In the genomic region with DNA sequence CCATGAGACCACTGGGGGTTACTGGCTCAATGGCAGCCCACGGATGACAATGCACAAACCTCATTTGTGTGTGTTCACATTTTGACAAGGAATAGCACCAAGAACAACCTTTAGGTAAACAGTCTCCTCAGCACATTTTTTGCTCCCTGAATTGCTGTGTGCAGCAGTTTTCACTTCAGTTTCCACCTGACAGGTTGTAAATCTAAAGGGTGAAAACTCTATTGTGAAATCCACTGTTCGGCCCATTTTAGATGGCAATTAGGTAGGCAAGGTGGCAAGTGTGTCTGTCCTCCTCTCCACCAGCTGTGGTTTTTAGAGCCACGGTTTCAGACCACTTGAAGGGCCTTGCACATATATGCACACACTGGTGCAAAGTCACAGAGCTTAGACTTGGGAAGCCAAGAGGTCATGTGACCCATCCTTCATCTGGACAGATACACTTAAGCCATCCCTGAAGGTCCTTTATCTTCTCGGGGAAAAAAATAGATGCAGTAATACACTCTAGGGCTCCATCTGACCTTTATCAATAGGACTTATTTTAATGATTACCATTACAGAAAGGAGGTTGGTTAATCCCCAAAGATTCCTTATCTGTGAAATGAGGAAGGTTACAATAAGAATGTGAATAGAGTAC, we compare ENCODE assay signal across 24 cellular contexts. TPM values are rescaled to one million over a fixed set of nuclear protein-coding genes. Genes with fewer than 3 reads are reported as not detected.
A peak's percentile ranks its signal among the peaks of the same experiment; 100 is the strongest.
DNase-seq lines count a peak whose midpoint lies in the region; ATAC-seq, FAIRE-seq and TF ChIP-seq lines count a peak whose summit lies in the region.
"Had no signal": no experiment of that assay in that cellular context is flagged by ENCODE, and none has a peak within 500 bp of the region (broad histone marks: within the 10 kb centered on the region; RNA-seq: fewer than 3 reads in every experiment).

No MANE protein-coding gene starts in this region.

- H3K79me2 ChIP-seq in MM.1S (ENCODE audit: low read length), result no peaks in the 10 kb centered on the region
- no peaks in the 10 kb centered on the region for H3K79me2 ChIP-seq in HepG2 (ENCODE audit: insufficient read depth, low read length)

- H3K4me3 ChIP-seq in MM.1S (ENCODE audit: low read length) (no peak overlapping the region), HepG2 (replicated peaks in 1 of 3; ENCODE audit: insufficient read depth in 1 of 3, low read depth in 2 of 3, low read length in 3 of 3) (no peak overlapping the region)
- H3K4me3 ChIP-seq: Peyer's patch had no signal

- H3K4me1 Mint-ChIP-seq in stimulated activated naive B cell treated with anti-CD40 and anti-IgM and Interleukin-4, amounts not matched to agents 10 μg/mL and 1 μg/mL and 100 μg/mL, for 72 hours, result peaks cover 0 to 17% of the 10 kb centered on the region in 2 donors
- H3K4me1 Mint-ChIP-seq: CD8-positive, alpha-beta memory T cell had no signal

- POLR2A ChIA-PET in HepG2 (lab: Yijun Ruan, JAX), result interaction anchor here (1.6 to 7.0 kb wide), 3 partner anchors 10 to 30 kb away, joined by 4 to 92 read pairs (median 30); partner anchors contain the start of genes AMDHD1, CCDC38 and HAL

- 94% methylated on average over 2 of the region's 4 CpGs for WGBS in HepG2 (ENCODE audit: low lambda C conversion rate)

- BruUV-seq in HepG2 (replicated peaks; lab: Mats Ljungman, UMichigan), result no TSS peak

- no peak overlapping the region for H3K4me3 Mint-ChIP-seq in stimulated activated naive B cell treated with anti-CD40 and anti-IgM and Interleukin-4, amounts not matched to agents 10 μg/mL and 1 μg/mL and 100 μg/mL, for 72 hours
- H3K4me3 Mint-ChIP-seq: CD8-positive, alpha-beta memory T cell; H9 had no signal

- H3K9me3 Mint-ChIP-seq in stimulated activated naive B cell treated with anti-CD40 and anti-IgM and Interleukin-4, amounts not matched to agents 10 μg/mL and 1 μg/mL and 100 μg/mL, for 72 hours, result no peaks in the 10 kb centered on the region
- H3K9me3 Mint-ChIP-seq: CD8-positive, alpha-beta memory T cell had no signal

- TF ChIP-seq POLR2A in HepG2 (IDR thresholded peaks at IDR 0.05; ENCODE audit: insufficient read depth in 1 of 2, low read depth in 2 of 2, low read length in 2 of 2), result no peak

- H3K27me3 ChIP-seq in MM.1S (replicated peaks; ENCODE audit: insufficient read depth, low read length), result no peaks in the 10 kb centered on the region
- no peaks in the 10 kb centered on the region for H3K27me3 ChIP-seq in HepG2 (ENCODE audit: control insufficient read depth in 1 of 2, insufficient read depth in 2 of 2, low read length in 2 of 2)
- H3K27me3 ChIP-seq: Peyer's patch had no signal

- H3K27ac ChIP-seq in MM.1S (ENCODE audit: low read length), result peak overlapping the region; percentile 44; the same call in 1 of the 2 replicates
- H3K27ac ChIP-seq in HepG2 (ENCODE audit: extremely low read length, insufficient read depth, low read length), result no peak overlapping the region
- H3K27ac ChIP-seq: HL-60, Peyer's patch had no signal

- no peak for ATAC-seq in HepG2
- peak; percentile 23 to 25 for ATAC-seq in stimulated activated naive B cell treated with anti-CD40 and anti-IgM and Interleukin-4, amounts not matched to agents 10 μg/mL and 1 μg/mL and 100 μg/mL, for 72 hours (replicated peaks)

- TF ChIP-seq CTCF in MM.1S (IDR thresholded peaks at IDR 0.05; ENCODE audit: low read length) (no peak), HepG2 (CRISPR knock-in tag; IDR thresholded peaks at IDR 0.05) (no peak)

- no peaks in the 10 kb centered on the region for H3K27me3 Mint-ChIP-seq in stimulated activated naive B cell treated with anti-CD40 and anti-IgM and Interleukin-4, amounts not matched to agents 10 μg/mL and 1 μg/mL and 100 μg/mL, for 72 hours
- H3K27me3 Mint-ChIP-seq: CD8-positive, alpha-beta memory T cell had no signal

- H3K4me2 ChIP-seq in MM.1S (ENCODE audit: low read depth, low read length) (peak overlapping the region; percentile 25; the same call in 1 of the 2 replicates), HepG2 (ENCODE audit: low read depth, low read length) (no peak overlapping the region)
- H3K4me2 ChIP-seq: SK-N-SH had no signal

- CTCF ChIA-PET in HepG2 (lab: Yijun Ruan, JAX; ENCODE audit: low intra/inter-chr PET ratio, low total read pairs), result no interaction called here

- no peak for FAIRE-seq in HepG2 (lab: Jason Lieb, UNC)

- TF ChIP-seq EP300 in HepG2 (IDR thresholded peaks at IDR 0.05; ENCODE audit: low read depth in 2 of 2, low read length in 2 of 2) (no peak), HepG2 (CRISPR knock-in tag; IDR thresholded peaks at IDR 0.05; ENCODE audit: borderline replicate concordance) (no peak)

- no peak overlapping the region for H3K9ac ChIP-seq in MM.1S (ENCODE audit: low read length)
- no peak overlapping the region for H3K9ac ChIP-seq in HepG2 (ENCODE audit: insufficient read depth, low read depth, low read length)
- H3K9ac ChIP-seq: SK-N-SH had no signal

- H3K9me3 ChIP-seq in MM.1S (replicated peaks; ENCODE audit: insufficient read depth, low read length) (no peaks in the 10 kb centered on the region), HepG2 (ENCODE audit: low read length) (no peaks in the 10 kb centered on the region)
- H3K9me3 ChIP-seq: Peyer's patch, SK-N-SH had no signal

- H3K4me1 ChIP-seq in MM.1S (ENCODE audit: low read length) (peaks cover 21% of the 10 kb centered on the region), HepG2 (ENCODE audit: insufficient read depth, low read length) (peaks cover 69% of the 10 kb centered on the region)

- peaks cover 4 to 6% of the 10 kb centered on the region in 2 donors for H3K36me3 Mint-ChIP-seq in stimulated activated naive B cell treated with anti-CD40 and anti-IgM and Interleukin-4, amounts not matched to agents 10 μg/mL and 1 μg/mL and 100 μg/mL, for 72 hours

- DNase-seq in MM.1S, result peak; percentile 81
- DNase-seq in NOMO-1 treated with DMSO at 0.1 percent for 48 hours (lab: John Stamatoyannopoulos, UW; ENCODE audit: unreplicated experiment), result peak; percentile 65
- no peak for DNase-seq in HepG2 (ENCODE audit: low spot score)
- DNase-seq in stimulated activated naive B cell treated with anti-CD40 and anti-IgM and Interleukin-4, amounts not matched to agents 10 μg/mL and 1 μg/mL and 100 μg/mL, for 72 hours, result no peak
- no peak for DNase-seq in NAMALWA (ENCODE audit: low spot score)
- DNase-seq in NCI-H187 (lab: John Stamatoyannopoulos, UW), result no peak
- DNase-seq in NCI-H2107 treated with DMSO at 0.1 percent for 48 hours (lab: John Stamatoyannopoulos, UW; ENCODE audit: unreplicated experiment), result no peak
- DNase-seq: CD8-positive, alpha-beta memory T cell; DMS79 treated with DMSO at 0.1 percent for 48 hours; H9; KG1; NCI-H1930; NCI-H2171 treated with DMSO at 0.1 percent for 48 hours; NCI-H446 treated with DMSO at 0.1 percent for 48 hours; NCI-H748 treated with DMSO at 0.1 percent for 48 hours; Peyer's patch; Right ventricle myocardium superior; SK-N-SH; T-helper 1 cell had no signal

- H3K27ac Mint-ChIP-seq in stimulated activated naive B cell treated with anti-CD40 and anti-IgM and Interleukin-4, amounts not matched to agents 10 μg/mL and 1 μg/mL and 100 μg/mL, for 72 hours, result no peak overlapping the region

- H3K9me2 ChIP-seq in MM.1S (replicated peaks; ENCODE audit: insufficient read depth, low read length), result no peaks in the 10 kb centered on the region
- H3K9me2 ChIP-seq: SK-N-SH had no signal

- H4K20me1 ChIP-seq in MM.1S (ENCODE audit: insufficient read depth, low read length), result no peaks in the 10 kb centered on the region
- no peaks in the 10 kb centered on the region for H4K20me1 ChIP-seq in HepG2 (ENCODE audit: insufficient read depth, low read length)

- in situ Hi-C loops in HepG2 (cut with HindIII; ENCODE audit: extremely low pct_ligation_motif_present, low pct_unique_long_range_greater_than_20kb), result no loop called here

- no peak for TF ChIP-seq RAD21 in HepG2 (CRISPR knock-in tag; IDR thresholded peaks at IDR 0.05)

- peaks cover 5% of the 10 kb centered on the region for H3F3A ChIP-seq in MM.1S (ENCODE audit: insufficient read depth, low read length)

- H3K36me3 ChIP-seq in MM.1S (replicated peaks; ENCODE audit: insufficient read depth, low read length) (no peaks in the 10 kb centered on the region), HepG2 (replicated peaks in 1 of 2; ENCODE audit: control insufficient read depth in 1 of 2, insufficient read depth in 2 of 2, low read length in 2 of 2) (no peaks in the 10 kb centered on the region)
- H3K36me3 ChIP-seq: Peyer's patch had no signal

- H2AFZ ChIP-seq in MM.1S (ENCODE audit: low read length) (peak overlapping the region; percentile 17; the same call in 1 of the 2 replicates), HepG2 (ENCODE audit: low read length) (no peak overlapping the region)

- intact Hi-C loops in HepG2 (cut with micrococcal nuclease; ENCODE audit: unreplicated experiment), result no loop called here

RNA-seq across cellular contexts. Expression of gene HAL, which starts 23.2 kb away (rescaled TPM):
- total RNA-seq in HepG2 (2016; rRNA removed; fragmentation: Illumina TruSeq; extraction: Trizol), result 0.56 and 0.89 TPM in 2 replicates
- 0.10 and 0.26 TPM in 2 replicates for total RNA-seq in HepG2 (2016; cell fraction: cytosol; rRNA removed; fragmentation: Illumina TruSeq; extraction: Trizol; ENCODE audit: low read depth)
- total RNA-seq in HepG2 (2016; cell fraction: insoluble cytoplasmic fraction; rRNA removed; fragmentation: Illumina TruSeq; extraction: Trizol), result 0.58 and 1.1 TPM in 2 replicates
- 0.22 and 0.59 TPM in 2 replicates for total RNA-seq in HepG2 (2016; cell fraction: membrane; rRNA removed; fragmentation: Illumina TruSeq; extraction: Trizol)
- total RNA-seq in HepG2 (2016; cell fraction: nucleus; rRNA removed; fragmentation: Illumina TruSeq; extraction: Trizol), result 1.8 and 2.1 TPM in 2 replicates
- polyA plus RNA-seq in HepG2 (2011; rRNA removed), result 37.8 and 63.7 TPM in 2 replicates
- polyA plus RNA-seq in HepG2 (2011; cell fraction: cytosol; rRNA removed), result 17.0 and 30.5 TPM in 2 replicates
- 159 and 187 TPM in 2 replicates for polyA plus RNA-seq in HepG2 (2011; cell fraction: nucleus; rRNA removed)
- polyA plus RNA-seq in HepG2 (2012), result 38.1 and 88.4 TPM in 2 replicates
- polyA plus RNA-seq in HepG2 (2016; cell fraction: cytosol; fragmentation: Illumina TruSeq; extraction: Trizol; ENCODE audit: low read depth), result 0.11 TPM in 2 replicates
- polyA plus RNA-seq in HepG2 (2016; cell fraction: insoluble cytoplasmic fraction; fragmentation: Illumina TruSeq; extraction: Trizol; ENCODE audit: low read depth), result 0.50 and 0.67 TPM in 2 replicates
- polyA plus RNA-seq in HepG2 (2016; cell fraction: membrane; fragmentation: Illumina TruSeq; extraction: Trizol; ENCODE audit: low read depth), result 0.20 and 0.25 TPM in 2 replicates
- 1.8 and 2.3 TPM in 2 replicates for polyA plus RNA-seq in HepG2 (2016; cell fraction: nucleus; fragmentation: Illumina TruSeq; extraction: Trizol; ENCODE audit: insufficient read depth, low read depth)
- 3.5 and 84.7 TPM in 2 replicates for polyA minus RNA-seq in HepG2 (2011; rRNA and poly(A)+ RNA removed; ENCODE audit: low replicate concordance)
- polyA minus RNA-seq in HepG2 (2011; cell fraction: cytosol; rRNA and poly(A)+ RNA removed), result 24.7 and 49.8 TPM in 2 replicates
- polyA minus RNA-seq in HepG2 (2011; cell fraction: nucleus; rRNA and poly(A)+ RNA removed), result 65.0 and 124 TPM in 2 replicates
- total RNA-seq: G401, M059J had no signal
- polyA plus RNA-seq: CD8-positive, alpha-beta memory T cell had no signal

RNA-seq across cellular contexts. Expression of gene AMDHD1, which starts 29.8 kb away (rescaled TPM):
- 6.2 and 6.5 TPM in 2 replicates for total RNA-seq in HepG2 (2016; rRNA removed; fragmentation: Illumina TruSeq; extraction: Trizol)
- total RNA-seq in HepG2 (2016; cell fraction: cytosol; rRNA removed; fragmentation: Illumina TruSeq; extraction: Trizol; ENCODE audit: low read depth), result 0.91 and 1.2 TPM in 2 replicates
- total RNA-seq in HepG2 (2016; cell fraction: insoluble cytoplasmic fraction; rRNA removed; fragmentation: Illumina TruSeq; extraction: Trizol), result 6.5 and 6.7 TPM in 2 replicates
- 2.3 and 2.7 TPM in 2 replicates for total RNA-seq in HepG2 (2016; cell fraction: membrane; rRNA removed; fragmentation: Illumina TruSeq; extraction: Trizol)
- 4.1 and 7.2 TPM in 2 replicates for total RNA-seq in HepG2 (2016; cell fraction: nucleus; rRNA removed; fragmentation: Illumina TruSeq; extraction: Trizol)
- 29.6 and 31.5 TPM in 2 replicates for polyA plus RNA-seq in HepG2 (2011; rRNA removed)
- 16.5 and 18.2 TPM in 2 replicates for polyA plus RNA-seq in HepG2 (2011; cell fraction: cytosol; rRNA removed)
- polyA plus RNA-seq in HepG2 (2011; cell fraction: nucleus; rRNA removed), result 119 and 127 TPM in 2 replicates
- 21.2 and 31.4 TPM in 2 replicates for polyA plus RNA-seq in HepG2 (2012)
- polyA plus RNA-seq in HepG2 (2016; cell fraction: cytosol; fragmentation: Illumina TruSeq; extraction: Trizol; ENCODE audit: low read depth), result 0.93 and 1.1 TPM in 2 replicates
- 6.7 and 6.9 TPM in 2 replicates for polyA plus RNA-seq in HepG2 (2016; cell fraction: insoluble cytoplasmic fraction; fragmentation: Illumina TruSeq; extraction: Trizol; ENCODE audit: low read depth)
- 1.9 and 2.6 TPM in 2 replicates for polyA plus RNA-seq in HepG2 (2016; cell fraction: membrane; fragmentation: Illumina TruSeq; extraction: Trizol; ENCODE audit: low read depth)
- 16.1 and 17.7 TPM in 2 replicates for polyA plus RNA-seq in HepG2 (2016; cell fraction: nucleus; fragmentation: Illumina TruSeq; extraction: Trizol; ENCODE audit: insufficient read depth, low read depth)
- polyA minus RNA-seq in HepG2 (2011; rRNA and poly(A)+ RNA removed; ENCODE audit: low replicate concordance), result 1.8 and 25.6 TPM in 2 replicates
- polyA minus RNA-seq in HepG2 (2011; cell fraction: cytosol; rRNA and poly(A)+ RNA removed), result 8.2 and 13.4 TPM in 2 replicates
- 15.7 and 18.8 TPM in 2 replicates for polyA minus RNA-seq in HepG2 (2011; cell fraction: nucleus; rRNA and poly(A)+ RNA removed)

RNA-seq across cellular contexts. Expression of gene CCDC38, which starts 30.5 kb away (rescaled TPM):
- total RNA-seq in HepG2 (2016; rRNA removed; fragmentation: Illumina TruSeq; extraction: Trizol), result 0.18 and 0.24 TPM in 2 replicates
- 0.10 and 0.18 TPM in 2 replicates for total RNA-seq in HepG2 (2016; cell fraction: cytosol; rRNA removed; fragmentation: Illumina TruSeq; extraction: Trizol; ENCODE audit: low read depth)
- total RNA-seq in HepG2 (2016; cell fraction: insoluble cytoplasmic fraction; rRNA removed; fragmentation: Illumina TruSeq; extraction: Trizol), result 0.18 and 0.22 TPM in 2 replicates
- total RNA-seq in HepG2 (2016; cell fraction: membrane; rRNA removed; fragmentation: Illumina TruSeq; extraction: Trizol), result 0.24 and 0.53 TPM in 2 replicates
- 0.22 and 0.31 TPM in 2 replicates for total RNA-seq in HepG2 (2016; cell fraction: nucleus; rRNA removed; fragmentation: Illumina TruSeq; extraction: Trizol)
- 0.30 and 0.32 TPM in 2 replicates for polyA plus RNA-seq in HepG2 (2011; rRNA removed)
- polyA plus RNA-seq in HepG2 (2011; cell fraction: cytosol; rRNA removed), result 0.13 and 0.35 TPM in 2 replicates
- 0.13 and 0.17 TPM in 2 replicates for polyA plus RNA-seq in HepG2 (2011; cell fraction: nucleus; rRNA removed)
- 0.36 and 0.39 TPM in 2 replicates for polyA plus RNA-seq in HepG2 (2012)
- 0.05 and 0.08 TPM in 2 replicates for polyA plus RNA-seq in HepG2 (2016; cell fraction: cytosol; fragmentation: Illumina TruSeq; extraction: Trizol; ENCODE audit: low read depth)
- polyA plus RNA-seq in HepG2 (2016; cell fraction: insoluble cytoplasmic fraction; fragmentation: Illumina TruSeq; extraction: Trizol; ENCODE audit: low read depth), result 0.29 and 0.36 TPM in 2 replicates
- 0.17 and 0.19 TPM in 2 replicates for polyA plus RNA-seq in HepG2 (2016; cell fraction: membrane; fragmentation: Illumina TruSeq; extraction: Trizol; ENCODE audit: low read depth)
- 0.35 and 0.41 TPM in 2 replicates for polyA plus RNA-seq in HepG2 (2016; cell fraction: nucleus; fragmentation: Illumina TruSeq; extraction: Trizol; ENCODE audit: insufficient read depth, low read depth)
- polyA minus RNA-seq in HepG2 (2011; rRNA and poly(A)+ RNA removed; ENCODE audit: low replicate concordance), result 0.16 TPM in 1 of 2 replicates, not detected in the other
- polyA minus RNA-seq in HepG2 (2011; cell fraction: cytosol; rRNA and poly(A)+ RNA removed), result 0.35 TPM in 1 of 2 replicates, not detected in the other
- 0.26 and 1.1 TPM in 2 replicates for polyA minus RNA-seq in HepG2 (2011; cell fraction: nucleus; rRNA and poly(A)+ RNA removed)
- total RNA-seq: G401, H9, M059J, Peyer's patch had no signal
- polyA plus RNA-seq: AG04450; BJ; CD8-positive, alpha-beta memory T cell; SK-N-SH had no signal

Comparison
In these comparisons a context has a peak if more than half of its experiments do, and no peak if none do; other contexts are left out.
1. DNase-seq: peak in MM.1S (single experiment) and NOMO-1 treated with DMSO at 0.1 percent for 48 hours (single experiment); none in HepG2 (single experiment), stimulated activated naive B cell treated with anti-CD40 and anti-IgM and Interleukin-4, amounts not matched to agents 10 μg/mL and 1 μg/mL and 100 μg/mL, for 72 hours (single experiment), NAMALWA (single experiment), NCI-H187 (0 of 2) and NCI-H2107 treated with DMSO at 0.1 percent for 48 hours (single experiment).